Comparison of ENCODE assay signal across 1 cellular context in the genomic region with DNA sequence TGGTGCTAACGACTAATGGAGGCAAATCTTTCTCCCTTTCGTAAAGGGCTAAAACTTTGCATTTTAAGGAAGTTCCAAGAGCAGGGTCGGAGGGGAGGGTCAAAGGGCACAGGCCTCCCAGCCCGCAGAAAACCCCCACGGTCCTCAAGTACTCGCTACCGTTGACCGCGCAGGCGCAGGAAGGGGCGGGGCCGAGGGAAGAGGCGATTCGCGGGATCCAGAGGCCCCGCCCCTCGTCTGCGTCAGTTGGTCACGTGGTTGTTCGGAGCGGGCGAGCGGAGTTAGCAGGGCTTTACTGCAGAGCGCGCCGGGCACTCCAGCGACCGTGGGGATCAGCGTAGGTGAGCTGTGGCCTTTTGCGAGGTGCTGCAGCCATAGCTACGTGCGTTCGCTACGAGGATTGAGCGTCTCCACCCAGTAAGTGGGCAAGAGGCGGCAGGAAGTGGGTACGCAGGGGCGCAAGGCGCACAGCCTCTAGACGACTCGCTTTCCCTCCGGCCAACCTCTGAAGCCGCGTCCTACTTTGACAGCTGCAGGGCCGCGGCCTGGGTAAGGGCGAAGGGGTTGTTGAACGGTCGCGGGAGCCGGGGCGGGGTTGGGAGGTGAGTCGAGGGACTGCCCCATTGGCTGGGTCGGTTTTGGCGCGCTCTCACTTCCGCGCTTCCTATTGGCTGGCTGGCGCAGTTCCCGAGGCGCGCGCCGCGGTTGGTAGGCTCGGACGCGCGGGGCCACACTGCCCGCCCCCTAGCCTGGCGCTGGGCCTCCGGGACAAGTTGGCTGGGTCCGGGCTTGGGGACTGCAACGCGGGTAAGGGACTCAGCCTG.
A peak's percentile ranks its signal among the peaks of the same experiment; 100 is the strongest.
TF ChIP-seq lines count a peak whose summit lies in the region.

A gene (plus strand): TSS at position 242 of the 824 bp plus-strand sequence. CDS start 2,310 bp downstream, outside the sequence.

TF ChIP-seq in HepG2, 621 proteins besides CTCF, POLR2A, EP300 and RAD21 (continued from another document and continues in another):
- TF ChIP-seq, protein P1, sequence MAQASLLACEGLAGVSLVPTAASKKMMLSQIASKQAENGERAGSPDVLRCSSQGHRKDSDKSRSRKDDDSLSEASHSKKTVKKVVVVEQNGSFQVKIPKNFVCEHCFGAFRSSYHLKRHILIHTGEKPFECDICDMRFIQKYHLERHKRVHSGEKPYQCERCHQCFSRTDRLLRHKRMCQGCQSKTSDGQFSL (CRISPR knock-in tag; IDR thresholded peaks at IDR 0.05), result peak; percentile 21
- TF ChIP-seq KLF15 (CRISPR knock-in tag; IDR thresholded peaks at IDR 0.05; ENCODE audit: borderline replicate concordance) (0 out of 2 replicates have a peak, but pooled peaks have one; percentile 69), ZNF329 (CRISPR knock-in tag; IDR thresholded peaks at IDR 0.05; ENCODE audit: low read depth) (peak; percentile 91), RFXAP (CRISPR knock-in tag; IDR thresholded peaks at IDR 0.05; ENCODE audit: borderline replicate concordance) (peak; percentile 73), TSC22D2 (CRISPR knock-in tag; IDR thresholded peaks at IDR 0.05; ENCODE audit: borderline replicate concordance) (peak; percentile 26; the same call in 1 of the 2 replicates), FOXO1 (CRISPR knock-in tag; IDR thresholded peaks at IDR 0.05) (peak; percentile 60; the same call in 1 of the 2 replicates), KLF9 (CRISPR knock-in tag; IDR thresholded peaks at IDR 0.05; ENCODE audit: low read depth) (no peak; the same call in 1 of the 2 replicates), U2AF1 (optimal IDR thresholded peaks at IDR 0.05; ENCODE audit: low read depth, low read length) (peak; percentile 57), SIX1 (CRISPR knock-in tag; IDR thresholded peaks at IDR 0.05; ENCODE audit: borderline replicate concordance) (no peak), ZNF720 (CRISPR knock-in tag; IDR thresholded peaks at IDR 0.05) (0 out of 2 replicates have a peak, but pooled peaks have one; percentile 31), SP4 (CRISPR knock-in tag; IDR thresholded peaks at IDR 0.05) (peak; percentile 95), CC2D1A (CRISPR knock-in tag; IDR thresholded peaks at IDR 0.05) (no peak), ZNF768 (CRISPR knock-in tag; IDR thresholded peaks at IDR 0.05) (peak; percentile 76; the same call in 1 of the 2 replicates), NFE2L1 (CRISPR knock-in tag; IDR thresholded peaks at IDR 0.05; ENCODE audit: borderline replicate concordance) (no peak; the same call in none of the 2 replicates), IRF2 (CRISPR knock-in tag; IDR thresholded peaks at IDR 0.05) (peak; percentile 61), MATR3 (CRISPR knock-in tag; IDR thresholded peaks at IDR 0.05) (no peak), RARG (CRISPR knock-in tag; IDR thresholded peaks at IDR 0.05; ENCODE audit: low read depth) (no peak; the same call in 1 of the 2 replicates), ZNF749 (CRISPR knock-in tag; IDR thresholded peaks at IDR 0.05; ENCODE audit: borderline replicate concordance) (peak; percentile 99), ZNF160 (CRISPR knock-in tag; IDR thresholded peaks at IDR 0.05) (no peak; the same call in 1 of the 2 replicates), HDAC1 (CRISPR knock-in tag; IDR thresholded peaks at IDR 0.05) (peak; percentile 98), HMGA1 (CRISPR knock-in tag; conservative IDR thresholded peaks at IDR 0.05) (no peak), NPAS2 (CRISPR knock-in tag; IDR thresholded peaks at IDR 0.05; ENCODE audit: borderline replicate concordance) (no peak)
- TF ChIP-seq, protein P2, sequence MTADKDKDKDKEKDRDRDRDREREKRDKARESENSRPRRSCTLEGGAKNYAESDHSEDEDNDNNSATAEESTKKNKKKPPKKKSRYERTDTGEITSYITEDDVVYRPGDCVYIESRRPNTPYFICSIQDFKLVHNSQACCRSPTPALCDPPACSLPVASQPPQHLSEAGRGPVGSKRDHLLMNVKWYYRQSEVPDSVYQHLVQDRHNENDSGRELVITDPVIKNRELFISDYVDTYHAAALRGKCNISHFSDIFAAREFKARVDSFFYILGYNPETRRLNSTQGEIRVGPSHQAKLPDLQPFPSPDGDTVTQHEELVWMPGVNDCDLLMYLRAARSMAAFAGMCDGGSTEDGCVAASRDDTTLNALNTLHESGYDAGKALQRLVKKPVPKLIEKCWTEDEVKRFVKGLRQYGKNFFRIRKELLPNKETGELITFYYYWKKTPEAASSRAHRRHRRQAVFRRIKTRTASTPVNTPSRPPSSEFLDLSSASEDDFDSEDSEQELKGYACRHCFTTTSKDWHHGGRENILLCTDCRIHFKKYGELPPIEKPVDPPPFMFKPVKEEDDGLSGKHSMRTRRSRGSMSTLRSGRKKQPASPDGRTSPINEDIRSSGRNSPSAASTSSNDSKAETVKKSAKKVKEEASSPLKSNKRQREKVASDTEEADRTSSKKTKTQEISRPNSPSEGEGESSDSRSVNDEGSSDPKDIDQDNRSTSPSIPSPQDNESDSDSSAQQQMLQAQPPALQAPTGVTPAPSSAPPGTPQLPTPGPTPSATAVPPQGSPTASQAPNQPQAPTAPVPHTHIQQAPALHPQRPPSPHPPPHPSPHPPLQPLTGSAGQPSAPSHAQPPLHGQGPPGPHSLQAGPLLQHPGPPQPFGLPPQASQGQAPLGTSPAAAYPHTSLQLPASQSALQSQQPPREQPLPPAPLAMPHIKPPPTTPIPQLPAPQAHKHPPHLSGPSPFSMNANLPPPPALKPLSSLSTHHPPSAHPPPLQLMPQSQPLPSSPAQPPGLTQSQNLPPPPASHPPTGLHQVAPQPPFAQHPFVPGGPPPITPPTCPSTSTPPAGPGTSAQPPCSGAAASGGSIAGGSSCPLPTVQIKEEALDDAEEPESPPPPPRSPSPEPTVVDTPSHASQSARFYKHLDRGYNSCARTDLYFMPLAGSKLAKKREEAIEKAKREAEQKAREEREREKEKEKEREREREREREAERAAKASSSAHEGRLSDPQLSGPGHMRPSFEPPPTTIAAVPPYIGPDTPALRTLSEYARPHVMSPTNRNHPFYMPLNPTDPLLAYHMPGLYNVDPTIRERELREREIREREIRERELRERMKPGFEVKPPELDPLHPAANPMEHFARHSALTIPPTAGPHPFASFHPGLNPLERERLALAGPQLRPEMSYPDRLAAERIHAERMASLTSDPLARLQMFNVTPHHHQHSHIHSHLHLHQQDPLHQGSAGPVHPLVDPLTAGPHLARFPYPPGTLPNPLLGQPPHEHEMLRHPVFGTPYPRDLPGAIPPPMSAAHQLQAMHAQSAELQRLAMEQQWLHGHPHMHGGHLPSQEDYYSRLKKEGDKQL (CRISPR knock-in tag; IDR thresholded peaks at IDR 0.05; ENCODE audit: low read depth), result no peak
- TF ChIP-seq, protein P3, sequence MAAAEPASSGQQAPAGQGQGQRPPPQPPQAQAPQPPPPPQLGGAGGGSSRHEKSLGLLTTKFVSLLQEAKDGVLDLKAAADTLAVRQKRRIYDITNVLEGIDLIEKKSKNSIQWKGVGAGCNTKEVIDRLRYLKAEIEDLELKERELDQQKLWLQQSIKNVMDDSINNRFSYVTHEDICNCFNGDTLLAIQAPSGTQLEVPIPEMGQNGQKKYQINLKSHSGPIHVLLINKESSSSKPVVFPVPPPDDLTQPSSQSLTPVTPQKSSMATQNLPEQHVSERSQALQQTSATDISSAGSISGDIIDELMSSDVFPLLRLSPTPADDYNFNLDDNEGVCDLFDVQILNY (CRISPR knock-in tag; conservative IDR thresholded peaks at IDR 0.05), result peak; percentile 99
- TF ChIP-seq, protein P4, sequence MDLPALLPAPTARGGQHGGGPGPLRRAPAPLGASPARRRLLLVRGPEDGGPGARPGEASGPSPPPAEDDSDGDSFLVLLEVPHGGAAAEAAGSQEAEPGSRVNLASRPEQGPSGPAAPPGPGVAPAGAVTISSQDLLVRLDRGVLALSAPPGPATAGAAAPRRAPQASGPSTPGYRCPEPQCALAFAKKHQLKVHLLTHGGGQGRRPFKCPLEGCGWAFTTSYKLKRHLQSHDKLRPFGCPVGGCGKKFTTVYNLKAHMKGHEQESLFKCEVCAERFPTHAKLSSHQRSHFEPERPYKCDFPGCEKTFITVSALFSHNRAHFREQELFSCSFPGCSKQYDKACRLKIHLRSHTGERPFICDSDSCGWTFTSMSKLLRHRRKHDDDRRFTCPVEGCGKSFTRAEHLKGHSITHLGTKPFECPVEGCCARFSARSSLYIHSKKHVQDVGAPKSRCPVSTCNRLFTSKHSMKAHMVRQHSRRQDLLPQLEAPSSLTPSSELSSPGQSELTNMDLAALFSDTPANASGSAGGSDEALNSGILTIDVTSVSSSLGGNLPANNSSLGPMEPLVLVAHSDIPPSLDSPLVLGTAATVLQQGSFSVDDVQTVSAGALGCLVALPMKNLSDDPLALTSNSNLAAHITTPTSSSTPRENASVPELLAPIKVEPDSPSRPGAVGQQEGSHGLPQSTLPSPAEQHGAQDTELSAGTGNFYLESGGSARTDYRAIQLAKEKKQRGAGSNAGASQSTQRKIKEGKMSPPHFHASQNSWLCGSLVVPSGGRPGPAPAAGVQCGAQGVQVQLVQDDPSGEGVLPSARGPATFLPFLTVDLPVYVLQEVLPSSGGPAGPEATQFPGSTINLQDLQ (CRISPR knock-in tag; IDR thresholded peaks at IDR 0.05), result no peak
- TF ChIP-seq, protein P5, sequence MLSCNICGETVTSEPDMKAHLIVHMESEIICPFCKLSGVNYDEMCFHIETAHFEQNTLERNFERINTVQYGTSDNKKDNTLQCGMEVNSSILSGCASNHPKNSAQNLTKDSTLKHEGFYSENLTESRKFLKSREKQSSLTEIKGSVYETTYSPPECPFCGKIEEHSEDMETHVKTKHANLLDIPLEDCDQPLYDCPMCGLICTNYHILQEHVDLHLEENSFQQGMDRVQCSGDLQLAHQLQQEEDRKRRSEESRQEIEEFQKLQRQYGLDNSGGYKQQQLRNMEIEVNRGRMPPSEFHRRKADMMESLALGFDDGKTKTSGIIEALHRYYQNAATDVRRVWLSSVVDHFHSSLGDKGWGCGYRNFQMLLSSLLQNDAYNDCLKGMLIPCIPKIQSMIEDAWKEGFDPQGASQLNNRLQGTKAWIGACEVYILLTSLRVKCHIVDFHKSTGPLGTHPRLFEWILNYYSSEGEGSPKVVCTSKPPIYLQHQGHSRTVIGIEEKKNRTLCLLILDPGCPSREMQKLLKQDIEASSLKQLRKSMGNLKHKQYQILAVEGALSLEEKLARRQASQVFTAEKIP (CRISPR knock-in tag; IDR thresholded peaks at IDR 0.05; ENCODE audit: borderline replicate concordance), result no peak
- TF ChIP-seq, protein P6, sequence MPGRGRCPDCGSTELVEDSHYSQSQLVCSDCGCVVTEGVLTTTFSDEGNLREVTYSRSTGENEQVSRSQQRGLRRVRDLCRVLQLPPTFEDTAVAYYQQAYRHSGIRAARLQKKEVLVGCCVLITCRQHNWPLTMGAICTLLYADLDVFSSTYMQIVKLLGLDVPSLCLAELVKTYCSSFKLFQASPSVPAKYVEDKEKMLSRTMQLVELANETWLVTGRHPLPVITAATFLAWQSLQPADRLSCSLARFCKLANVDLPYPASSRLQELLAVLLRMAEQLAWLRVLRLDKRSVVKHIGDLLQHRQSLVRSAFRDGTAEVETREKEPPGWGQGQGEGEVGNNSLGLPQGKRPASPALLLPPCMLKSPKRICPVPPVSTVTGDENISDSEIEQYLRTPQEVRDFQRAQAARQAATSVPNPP (CRISPR knock-in tag; IDR thresholded peaks at IDR 0.05), result peak; percentile 92; the same call in 1 of the 2 replicates
- TF ChIP-seq, protein P7, sequence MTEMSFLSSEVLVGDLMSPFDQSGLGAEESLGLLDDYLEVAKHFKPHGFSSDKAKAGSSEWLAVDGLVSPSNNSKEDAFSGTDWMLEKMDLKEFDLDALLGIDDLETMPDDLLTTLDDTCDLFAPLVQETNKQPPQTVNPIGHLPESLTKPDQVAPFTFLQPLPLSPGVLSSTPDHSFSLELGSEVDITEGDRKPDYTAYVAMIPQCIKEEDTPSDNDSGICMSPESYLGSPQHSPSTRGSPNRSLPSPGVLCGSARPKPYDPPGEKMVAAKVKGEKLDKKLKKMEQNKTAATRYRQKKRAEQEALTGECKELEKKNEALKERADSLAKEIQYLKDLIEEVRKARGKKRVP (CRISPR knock-in tag; IDR thresholded peaks at IDR 0.05), result peak in 1 of 2 experiments; percentile 80; a peak in 2 of 4 replicates
- TF ChIP-seq, protein P8, sequence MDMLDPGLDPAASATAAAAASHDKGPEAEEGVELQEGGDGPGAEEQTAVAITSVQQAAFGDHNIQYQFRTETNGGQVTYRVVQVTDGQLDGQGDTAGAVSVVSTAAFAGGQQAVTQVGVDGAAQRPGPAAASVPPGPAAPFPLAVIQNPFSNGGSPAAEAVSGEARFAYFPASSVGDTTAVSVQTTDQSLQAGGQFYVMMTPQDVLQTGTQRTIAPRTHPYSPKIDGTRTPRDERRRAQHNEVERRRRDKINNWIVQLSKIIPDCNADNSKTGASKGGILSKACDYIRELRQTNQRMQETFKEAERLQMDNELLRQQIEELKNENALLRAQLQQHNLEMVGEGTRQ (IDR thresholded peaks at IDR 0.05; ENCODE audit: low read depth, low read length), result peak; percentile 87
- TF ChIP-seq, protein P8 (CRISPR knock-in tag; IDR thresholded peaks at IDR 0.05; ENCODE audit: borderline replicate concordance), result peak; percentile 96
- TF ChIP-seq, protein P9, sequence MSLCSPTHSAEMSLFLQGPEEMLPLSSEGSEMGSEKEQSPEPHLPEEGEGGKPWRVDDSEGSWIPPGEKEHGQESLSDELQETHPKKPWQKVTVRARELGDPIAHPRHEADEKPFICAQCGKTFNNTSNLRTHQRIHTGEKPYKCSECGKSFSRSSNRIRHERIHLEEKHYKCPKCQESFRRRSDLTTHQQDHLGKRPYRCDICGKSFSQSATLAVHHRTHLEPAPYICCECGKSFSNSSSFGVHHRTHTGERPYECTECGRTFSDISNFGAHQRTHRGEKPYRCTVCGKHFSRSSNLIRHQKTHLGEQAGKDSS (CRISPR knock-in tag; IDR thresholded peaks at IDR 0.05; ENCODE audit: borderline replicate concordance, low read depth), result peak; percentile 95
- TF ChIP-seq, protein P10, sequence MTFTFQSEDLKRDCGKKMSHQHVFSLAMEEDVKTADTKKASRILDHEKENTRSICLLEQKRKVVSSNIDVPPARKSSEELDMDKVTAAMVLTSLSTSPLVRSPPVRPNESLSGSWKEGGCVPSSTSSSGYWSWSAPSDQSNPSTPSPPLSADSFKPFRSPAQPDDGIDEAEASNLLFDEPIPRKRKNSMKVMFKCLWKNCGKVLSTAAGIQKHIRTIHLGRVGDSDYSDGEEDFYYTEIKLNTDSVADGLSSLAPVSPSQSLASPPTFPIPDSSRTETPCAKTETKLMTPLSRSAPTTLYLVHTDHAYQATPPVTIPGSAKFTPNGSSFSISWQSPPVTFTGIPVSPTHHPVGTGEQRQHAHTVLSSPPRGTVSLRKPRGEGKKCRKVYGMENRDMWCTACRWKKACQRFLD (CRISPR knock-in tag; IDR thresholded peaks at IDR 0.05; ENCODE audit: borderline replicate concordance), result peak; percentile 94
